ENCODE assay signal across 9 cellular contexts in genomic region chr7:44631458-44632115, GRCh38. TPM values are rescaled to one million over a fixed set of nuclear protein-coding genes. Genes with fewer than 3 reads are reported as not detected.
DNase-seq lines count a peak whose midpoint lies in the region; ATAC-seq and TF ChIP-seq lines count a peak whose summit lies in the region.
"Had no signal": no experiment of that assay in that cellular context is flagged by ENCODE, and none has a peak within 500 bp of the region (broad histone marks: within the 10 kb centered on the region; RNA-seq: fewer than 3 reads in every experiment).

No MANE protein-coding gene starts in this region.

- peaks cover 32 to 91% (median 61%) of the 10 kb centered on the region in 4 donors for H3K4me1 Mint-ChIP-seq in CD4-positive, CD25-positive, alpha-beta regulatory T cell
- peaks cover 74% of the 10 kb centered on the region for H3K4me1 Mint-ChIP-seq in activated naive CD8-positive, alpha-beta T cell treated with anti-CD3 and anti-CD28 coated beads, Interleukin-2, amount 50 U/mL, for 24 hours

- H3K79me2 ChIP-seq in Loucy (ENCODE audit: insufficient read depth, low read length): peaks cover 9% of the 10 kb centered on the region; the same call in 1 of the 2 replicates

- H3K27me3 ChIP-seq in CD4-positive, CD25-positive, alpha-beta regulatory T cell (ENCODE audit: control insufficient read depth, insufficient read depth, low read length): no peaks in the 10 kb centered on the region
- H3K27me3 ChIP-seq in Loucy (ENCODE audit: insufficient read depth, low read length, poor library complexity, severe bottlenecking): no peaks in the 10 kb centered on the region

- peaks cover 5% of the 10 kb centered on the region for H4K20me1 ChIP-seq in Loucy (ENCODE audit: insufficient read depth, low read length, poor library complexity, severe bottlenecking)

- no peaks in the 10 kb centered on the region for H3K9me3 ChIP-seq in CD4-positive, CD25-positive, alpha-beta regulatory T cell (ENCODE audit: control insufficient read depth in 2 of 2, low read length in 2 of 2)
- H3K9me3 ChIP-seq in Loucy (ENCODE audit: insufficient read depth, low read depth, low read length) (no peaks in the 10 kb centered on the region), mucosa of descending colon (no peaks in the 10 kb centered on the region)

- TF ChIP-seq CTCF in Loucy (conservative IDR thresholded peaks at IDR 0.05; ENCODE audit: low read length): no peak
- no peak for TF ChIP-seq CTCF in mucosa of descending colon (IDR thresholded peaks at IDR 0.05)
- TF ChIP-seq CTCF in GM13977 (IDR thresholded peaks at IDR 0.05; ENCODE audit: extremely low read depth, insufficient read depth, missing control alignments): no peak

- peak; percentile 33 to 92 (median 79) for DNase-seq in CD4-positive, CD25-positive, alpha-beta regulatory T cell
- no peak for DNase-seq in activated naive CD8-positive, alpha-beta T cell treated with anti-CD3 and anti-CD28 coated beads, Interleukin-2, amount 50 U/mL, for 24 hours
- DNase-seq in mucosa of descending colon (no peak), GM13977 (ENCODE audit: low spot score) (no peak), DMS 273 treated with DMSO at 0.1 percent for 48 hours (lab: John Stamatoyannopoulos, UW) (no peak)
- DNase-seq: nephron progenitor cell had no signal

- H3K27ac ChIP-seq in CD4-positive, CD25-positive, alpha-beta regulatory T cell (ENCODE audit: insufficient read depth, low read length, poor library complexity, severe bottlenecking): peak overlapping the region; percentile 98

- no peaks in the 10 kb centered on the region for H3K9me2 ChIP-seq in Loucy (replicated peaks; ENCODE audit: low read depth, low read length)

- peaks cover 12% of the 10 kb centered on the region for H3K36me3 Mint-ChIP-seq in CD4-positive, CD25-positive, alpha-beta regulatory T cell
- peaks cover 32% of the 10 kb centered on the region for H3K36me3 Mint-ChIP-seq in activated naive CD8-positive, alpha-beta T cell treated with anti-CD3 and anti-CD28 coated beads, Interleukin-2, amount 50 U/mL, for 24 hours (ENCODE audit: low read depth)

- peak overlapping the region; percentile 80 to 93 (median 82) for H3K4me3 Mint-ChIP-seq in CD4-positive, CD25-positive, alpha-beta regulatory T cell
- H3K4me3 Mint-ChIP-seq in activated naive CD8-positive, alpha-beta T cell treated with anti-CD3 and anti-CD28 coated beads, Interleukin-2, amount 50 U/mL, for 24 hours: peak overlapping the region; percentile 2
- H3K4me3 Mint-ChIP-seq: nephron progenitor cell had no signal

- no peak overlapping the region for H2AFZ ChIP-seq in Loucy (ENCODE audit: low read length)

- no peaks in the 10 kb centered on the region for H3K36me3 ChIP-seq in CD4-positive, CD25-positive, alpha-beta regulatory T cell (ENCODE audit: control insufficient read depth, insufficient read depth, low read length)
- H3K36me3 ChIP-seq in Loucy (ENCODE audit: insufficient read depth, low read length) (peaks cover 9% of the 10 kb centered on the region; the same call in 1 of the 2 replicates), mucosa of descending colon (ENCODE audit: low read depth) (no peaks in the 10 kb centered on the region)

- H3K4me1 ChIP-seq in CD4-positive, CD25-positive, alpha-beta regulatory T cell (ENCODE audit: control insufficient read depth, insufficient read depth, low read length, poor library complexity, severe bottlenecking): peaks cover 99% of the 10 kb centered on the region
- peaks cover 54% of the 10 kb centered on the region for H3K4me1 ChIP-seq in Loucy (ENCODE audit: insufficient read depth, low read length, poor library complexity, severe bottlenecking)
- H3K4me1 ChIP-seq in mucosa of descending colon (ENCODE audit: low read depth): peaks cover 56% of the 10 kb centered on the region

- peaks cover 4% of the 10 kb centered on the region; the same call in 1 of the 2 replicates for H3F3A ChIP-seq in Loucy (ENCODE audit: low read depth)

- peak overlapping the region; percentile 97 to 99 (median 98) for H3K27ac Mint-ChIP-seq in CD4-positive, CD25-positive, alpha-beta regulatory T cell
- peak overlapping the region; percentile 88 for H3K27ac Mint-ChIP-seq in activated naive CD8-positive, alpha-beta T cell treated with anti-CD3 and anti-CD28 coated beads, Interleukin-2, amount 50 U/mL, for 24 hours
- H3K27ac Mint-ChIP-seq: nephron progenitor cell had no signal

- H3K9me3 Mint-ChIP-seq in CD4-positive, CD25-positive, alpha-beta regulatory T cell: peaks cover 0 to 2% (median 0%) of the 10 kb centered on the region in 7 donors
- H3K9me3 Mint-ChIP-seq in activated naive CD8-positive, alpha-beta T cell treated with anti-CD3 and anti-CD28 coated beads, Interleukin-2, amount 50 U/mL, for 24 hours: no peaks in the 10 kb centered on the region
- H3K9me3 Mint-ChIP-seq: nephron progenitor cell had no signal

- peak; percentile 65 to 75 for ATAC-seq in CD4-positive, CD25-positive, alpha-beta regulatory T cell (ENCODE audit: low read depth in 2 of 2)
- no peak for ATAC-seq in activated naive CD8-positive, alpha-beta T cell treated with anti-CD3 and anti-CD28 coated beads, Interleukin-2, amount 50 U/mL, for 24 hours
- ATAC-seq in mucosa of descending colon (peak; percentile 4), GM19328 (IDR thresholded peaks at IDR 0.05; ENCODE audit: unreplicated experiment) (no peak), HG03342 (IDR thresholded peaks at IDR 0.05; ENCODE audit: unreplicated experiment) (no peak)

- peak overlapping the region; percentile 47 for H3K9ac ChIP-seq in Loucy (ENCODE audit: low read depth, low read length, poor library complexity, severe bottlenecking)

- in situ Hi-C loops in GM13977 (cut with MboI; ENCODE audit: low pct_unique_long_range_greater_than_20kb, low sequenced_read_pairs, unreplicated experiment): no loop called here

- peak overlapping the region; percentile 74 for H3K4me3 ChIP-seq in CD4-positive, CD25-positive, alpha-beta regulatory T cell (ENCODE audit: low read depth, low read length)
- peak overlapping the region; percentile 9 for H3K4me3 ChIP-seq in Loucy (ENCODE audit: low read length, poor library complexity, severe bottlenecking)
- no peak overlapping the region for H3K4me3 ChIP-seq in mucosa of descending colon

- H3K4me2 ChIP-seq in Loucy (ENCODE audit: low read depth, low read length, poor library complexity, severe bottlenecking): peak overlapping the region; percentile 43

- intact Hi-C loops in mucosa of descending colon (cut with DNase I, micrococcal nuclease): no loop called here

- H3K27me3 Mint-ChIP-seq in CD4-positive, CD25-positive, alpha-beta regulatory T cell: no peaks in the 10 kb centered on the region
- no peaks in the 10 kb centered on the region for H3K27me3 Mint-ChIP-seq in activated naive CD8-positive, alpha-beta T cell treated with anti-CD3 and anti-CD28 coated beads, Interleukin-2, amount 50 U/mL, for 24 hours

RNA-seq across cellular contexts. Expression of gene OGDH, which starts 25.2 kb away (rescaled TPM):
- 157 TPM for total RNA-seq in CD4-positive, CD25-positive, alpha-beta regulatory T cell
- polyA plus RNA-seq in CD4-positive, CD25-positive, alpha-beta regulatory T cell: 100 to 1,000 TPM in 1 of 4 donors, 10 to 100 TPM in 3; 56.4 to 102 (median 72.8) TPM
- total RNA-seq in mucosa of descending colon: 100 to 1,000 TPM; 141 to 186 (median 159) TPM

RNA-seq across cellular contexts. Expression of gene TMED4, which starts 49.6 kb away (rescaled TPM):
- 97.5 TPM for total RNA-seq in CD4-positive, CD25-positive, alpha-beta regulatory T cell
- 10 to 100 TPM; 67.6 to 85.4 (median 74.9) TPM for polyA plus RNA-seq in CD4-positive, CD25-positive, alpha-beta regulatory T cell
- total RNA-seq in mucosa of descending colon: 10 to 100 TPM; 76.7 to 93.3 (median 84.9) TPM

RNA-seq across cellular contexts. Expression of gene DDX56, which starts 57.9 kb away (rescaled TPM):
- total RNA-seq in CD4-positive, CD25-positive, alpha-beta regulatory T cell: 108 TPM
- 10 to 100 TPM; 42.3 to 55.1 (median 46.4) TPM for polyA plus RNA-seq in CD4-positive, CD25-positive, alpha-beta regulatory T cell
- total RNA-seq in mucosa of descending colon: 10 to 100 TPM; 50.7 to 60.6 (median 60.0) TPM

Comparison
In these comparisons a context has a peak if more than half of its experiments do, and no peak if none do; other contexts are left out.
1. ATAC-seq: peak in CD4-positive, CD25-positive, alpha-beta regulatory T cell (2 of 2) and mucosa of descending colon (single experiment); none in activated naive CD8-positive, alpha-beta T cell treated with anti-CD3 and anti-CD28 coated beads, Interleukin-2, amount 50 U/mL, for 24 hours (single experiment), GM19328 (single experiment) and HG03342 (single experiment).
2. DNase-seq: peak in CD4-positive, CD25-positive, alpha-beta regulatory T cell (3 of 3); none in activated naive CD8-positive, alpha-beta T cell treated with anti-CD3 and anti-CD28 coated beads, Interleukin-2, amount 50 U/mL, for 24 hours (single experiment), mucosa of descending colon (0 of 3), GM13977 (single experiment) and DMS 273 treated with DMSO at 0.1 percent for 48 hours (single experiment).